In the genomic region with DNA sequence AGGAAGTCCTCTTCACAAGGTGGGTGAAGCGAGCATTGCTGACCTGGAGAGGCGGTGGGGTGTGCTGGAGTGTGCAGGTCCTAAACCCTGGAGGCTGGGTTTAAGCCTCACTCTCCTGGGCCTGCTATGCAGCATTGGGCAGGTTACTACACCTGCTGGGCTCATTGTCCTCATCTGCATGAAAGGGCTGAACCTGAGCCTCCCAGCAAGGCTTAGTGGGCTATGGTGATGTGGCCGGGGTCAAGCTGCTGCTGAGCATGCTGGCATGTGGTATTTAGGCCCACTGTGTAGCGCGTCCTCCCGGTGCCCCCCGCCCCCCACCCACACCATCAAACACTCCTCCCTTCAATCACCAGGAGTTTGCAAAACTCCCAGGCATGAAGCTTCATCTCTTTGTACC, we compare ENCODE assay signal across 17 cellular contexts. TPM values are rescaled to one million over a fixed set of nuclear protein-coding genes. Genes with fewer than 3 reads are reported as not detected.
DNase-seq lines count a peak whose midpoint lies in the region; ATAC-seq, FAIRE-seq and TF ChIP-seq lines count a peak whose summit lies in the region.
"Had no signal": no experiment of that assay in that cellular context is flagged by ENCODE, and none has a peak within 500 bp of the region (broad histone marks: within the 10 kb centered on the region; RNA-seq: fewer than 3 reads in every experiment).

No MANE protein-coding gene starts in this region.

- no peaks in the 10 kb centered on the region for H3K79me1 ChIP-seq in H1 (ENCODE audit: low read depth, low read length)

- peaks cover 8% of the 10 kb centered on the region for H3K27me3 Mint-ChIP-seq in GM23338 (ENCODE audit: insufficient read depth, low read depth, poor library complexity)

- 80 to 94% methylated on average over 7 of the region's 7 CpGs for WGBS in heart right ventricle, 2 donors
- WGBS in H1 (ENCODE audit: extremely low coverage in 1 of 2, insufficient coverage in 1 of 2, insufficient read length in 1 of 2, insufficient replicate concordance in 2 of 2, low coverage in 1 of 2, low lambda C conversion rate in 2 of 2, missing lambda C conversion rate in 1 of 2), 2 experiments: 59% methylated on average over 5 of the region's 7 CpGs; no CpG with 5 or more reads in 1 of the 2 experiments
- 85 to 94% methylated on average over 7 of the region's 7 CpGs for WGBS in lower leg skin, 2 donors

- TF ChIP-seq EP300 in H1 (IDR thresholded peaks at IDR 0.05; ENCODE audit: borderline replicate concordance in 1 of 2, low read depth in 2 of 2, low read length in 2 of 2): no peak

- FAIRE-seq in H1 (lab: Jason Lieb, UNC): no peak
- FAIRE-seq: GM12878, GM18507 had no signal

- peaks cover 0 to 26% (median 14%) of the 10 kb centered on the region in 7 donors for H3K27me3 ChIP-seq in heart right ventricle
- no peaks in the 10 kb centered on the region for H3K27me3 ChIP-seq in GM23338 (ENCODE audit: insufficient read depth)
- peaks cover 0 to 5% (median 0%) of the 10 kb centered on the region in 4 experiments; a peak in 4 of 7 replicates for H3K27me3 ChIP-seq in H1 (replicated peaks in 1 of 4; ENCODE audit: control insufficient read depth in 3 of 4, extremely low read depth in 1 of 4, insufficient read depth in 3 of 4, low read length in 3 of 4)
- peaks cover 7% of the 10 kb centered on the region for H3K27me3 ChIP-seq in osteoblast (ENCODE audit: insufficient read depth, low read length)
- H3K27me3 ChIP-seq: BLaER1 had no signal

- H3K23ac ChIP-seq in H1 (ENCODE audit: insufficient read length): no peak overlapping the region

- intact Hi-C loops in Right ventricle myocardium superior (cut with DNase I) (no loop called here), heart right ventricle (cut with DNase I) (no loop called here), lower leg skin (cut with DNase I; ENCODE audit: low total_unique reads) (no loop called here)

- no peaks in the 10 kb centered on the region for H3K36me3 Mint-ChIP-seq in GM23338 (ENCODE audit: low read depth)
- H3K36me3 Mint-ChIP-seq: CD8-positive, alpha-beta memory T cell had no signal

- H3K4ac ChIP-seq in H1 (replicated peaks; ENCODE audit: insufficient read length, low read depth, low read length): no peak overlapping the region

- no peaks in the 10 kb centered on the region for H3K79me2 ChIP-seq in GM23338 (replicated peaks; ENCODE audit: insufficient read depth)
- H3K79me2 ChIP-seq in H1 (ENCODE audit: control insufficient read depth in 1 of 2, insufficient read depth in 2 of 2, low read length in 2 of 2): no peaks in the 10 kb centered on the region
- no peaks in the 10 kb centered on the region for H3K79me2 ChIP-seq in osteoblast (ENCODE audit: insufficient read depth, low read length)

- 0 out of 2 replicates have a peak overlapping the region, but pooled peaks have one; percentile 39 for H2BK12ac ChIP-seq in H1 (ENCODE audit: low read depth, low read length)

- CTCF ChIA-PET in H1 (lab: Charles Lee; ENCODE audit: partially characterized antibody): interaction anchor here (1.2 to 2.4 kb wide), 8 partner anchors 13 to 58 kb away, joined by 3 to 16 read pairs (median 4); no protein-coding TSS in a partner anchor

- H3F3A ChIP-seq in GM23338 (replicated peaks; ENCODE audit: low read depth): no peaks in the 10 kb centered on the region

- H3K27ac ChIP-seq in heart right ventricle (no peak overlapping the region), GM23338 (ENCODE audit: low read depth) (no peak overlapping the region), H1 (ENCODE audit: low read depth, low read length) (no peak overlapping the region), osteoblast (ENCODE audit: low read depth, low read length) (no peak overlapping the region)
- H3K27ac ChIP-seq: BLaER1, GM23248 had no signal

- H3K4me3 Mint-ChIP-seq in GM23338: no peak overlapping the region
- H3K4me3 Mint-ChIP-seq: CD8-positive, alpha-beta memory T cell had no signal

- H3K56ac ChIP-seq in H1 (replicated peaks; ENCODE audit: insufficient read length, low read depth, low read length): no peak overlapping the region

- H2BK120ac ChIP-seq in H1 (replicated peaks; ENCODE audit: low read depth, low read length): no peak overlapping the region

- no peak for TF ChIP-seq POLR2A in H1 (IDR thresholded peaks at IDR 0.05; ENCODE audit: control extremely low read depth in 1 of 2, low read depth in 2 of 2, low read length in 2 of 2)
- TF ChIP-seq POLR2A in lower leg skin (IDR thresholded peaks at IDR 0.05): no peak

- H3K4me2 ChIP-seq in GM23338 (no peak overlapping the region), H1 (ENCODE audit: insufficient read depth in 1 of 2, low read depth in 2 of 2, low read length in 2 of 2) (0 out of 4 replicates have a peak overlapping the region, but pooled peaks of 1 of the 2 experiments have one; percentile 6), osteoblast (ENCODE audit: insufficient read depth, low read length) (no peak overlapping the region)
- H3K4me2 ChIP-seq: BLaER1 had no signal

- ATAC-seq in Right ventricle myocardium superior (ENCODE audit: poor library complexity): no peak
- ATAC-seq in heart right ventricle: no peak
- ATAC-seq in GM23338: peak; percentile 63
- ATAC-seq in HG02884 (IDR thresholded peaks at IDR 0.05; ENCODE audit: unreplicated experiment): no peak
- ATAC-seq: GM12878 had no signal

- no peaks in the 10 kb centered on the region for H3K4me1 ChIP-seq in heart right ventricle
- peaks cover 11% of the 10 kb centered on the region; the same call in 1 of the 2 replicates for H3K4me1 ChIP-seq in GM23338 (ENCODE audit: insufficient read depth)
- peaks cover 3 to 27% (median 9%) of the 10 kb centered on the region in 4 experiments for H3K4me1 ChIP-seq in H1 (replicated peaks in 1 of 4; ENCODE audit: control insufficient read depth in 3 of 4, insufficient read depth in 4 of 4, low read length in 3 of 4)
- no peaks in the 10 kb centered on the region for H3K4me1 ChIP-seq in osteoblast (ENCODE audit: insufficient read depth, low read length)
- H3K4me1 ChIP-seq: HAP-1 had no signal

- H3K36me3 ChIP-seq in heart right ventricle (no peaks in the 10 kb centered on the region), GM23338 (ENCODE audit: insufficient read depth) (no peaks in the 10 kb centered on the region), H1 (ENCODE audit: control insufficient read depth in 2 of 4, insufficient read depth in 4 of 4, low read length in 3 of 4) (no peaks in the 10 kb centered on the region), osteoblast (ENCODE audit: insufficient read depth, low read length) (no peaks in the 10 kb centered on the region)
- H3K36me3 ChIP-seq: BLaER1, HAP-1 had no signal

- H3K9me3 ChIP-seq in heart right ventricle (no peaks in the 10 kb centered on the region), H1 (ENCODE audit: insufficient read depth in 2 of 2, low read depth in 1 of 2, low read length in 1 of 2) (no peaks in the 10 kb centered on the region), osteoblast (ENCODE audit: low read depth, low read length) (no peaks in the 10 kb centered on the region)
- H3K9me3 ChIP-seq: BLaER1, HAP-1 had no signal

- no peaks in the 10 kb centered on the region for H4K20me1 ChIP-seq in GM23338 (replicated peaks; ENCODE audit: insufficient read depth)
- H4K20me1 ChIP-seq in H1 (replicated peaks in 1 of 2; ENCODE audit: control insufficient read depth in 1 of 2, insufficient read depth in 2 of 2, low read length in 2 of 2): no peaks in the 10 kb centered on the region
- no peaks in the 10 kb centered on the region for H4K20me1 ChIP-seq in osteoblast (ENCODE audit: insufficient read depth, low read length)
- H4K20me1 ChIP-seq: BLaER1 had no signal

- peaks cover 6% of the 10 kb centered on the region; the same call in 1 of the 2 replicates for H3K23me2 ChIP-seq in H1 (ENCODE audit: low read depth, low read length)

- no peaks in the 10 kb centered on the region for H3K9me2 ChIP-seq in GM23338 (ENCODE audit: insufficient read depth)

- no peak overlapping the region for H2BK20ac ChIP-seq in H1 (ENCODE audit: low read length)

- no peak overlapping the region for H2BK5ac ChIP-seq in H1 (ENCODE audit: low read depth, low read length)

- no peaks in the 10 kb centered on the region for H3K9me3 Mint-ChIP-seq in GM23338
- H3K9me3 Mint-ChIP-seq: CD8-positive, alpha-beta memory T cell had no signal

- H3K27ac Mint-ChIP-seq in GM23338: no peak overlapping the region
- H3K27ac Mint-ChIP-seq: CD8-positive, alpha-beta memory T cell had no signal

- no peak for TF ChIP-seq RAD21 in H1 (IDR thresholded peaks at IDR 0.05 in 1 of 2, conservative IDR thresholded peaks at IDR 0.05 in 1 of 2; ENCODE audit: low read depth in 2 of 2, low read length in 2 of 2)

- TF ChIP-seq CTCF in heart right ventricle (IDR thresholded peaks at IDR 0.05) (no peak), GM23338 (conservative IDR thresholded peaks at IDR 0.05; ENCODE audit: low read depth in 2 of 2) (no peak), H1 (IDR thresholded peaks at IDR 0.05; ENCODE audit: control extremely low read depth in 1 of 3, insufficient read depth in 1 of 3, low read depth in 1 of 3, low read length in 3 of 3) (no peak), osteoblast (IDR thresholded peaks at IDR 0.05; ENCODE audit: extremely low read depth, low read depth, low read length) (no peak), lower leg skin (IDR thresholded peaks at IDR 0.05) (no peak)

- no peak overlapping the region for H3K14ac ChIP-seq in H1 (ENCODE audit: insufficient read length)

- no peak overlapping the region for H3K18ac ChIP-seq in H1 (ENCODE audit: extremely low read depth, low read length)

- POLR2A ChIA-PET in H1 (lab: Charles Lee; ENCODE audit: partially characterized antibody): interaction anchor here (0.6 to 1.3 kb wide), 4 partner anchors 9 to 249 kb away, joined by 3 to 4 read pairs (median 3); no protein-coding TSS in a partner anchor

- DNase-seq in Right ventricle myocardium superior: peak; percentile 6
- DNase-seq in heart right ventricle: no peak
- DNase-seq in GM23338 (ENCODE audit: low spot score): no peak
- DNase-seq in H1 (ENCODE audit: low read depth in 1 of 2, low spot score in 2 of 2): no peak
- peak; percentile 75 for DNase-seq in osteoblast (ENCODE audit: insufficient read length, low spot score, missing footprints)
- no peak for DNase-seq in lower leg skin (ENCODE audit: low spot score in 2 of 2)
- DNase-seq: 8988T; AML-193; CD8-positive, alpha-beta memory T cell; DMS79; GM23248 had no signal

- H2AFZ ChIP-seq in GM23338 (no peak overlapping the region), H1 (ENCODE audit: low read length) (no peak overlapping the region), osteoblast (ENCODE audit: low read length) (no peak overlapping the region)
- H2AFZ ChIP-seq: GM23248 had no signal

- no peak overlapping the region for H2AK5ac ChIP-seq in H1 (ENCODE audit: low read depth, low read length)

- H4K8ac ChIP-seq in H1 (ENCODE audit: extremely low read depth, insufficient read depth, low read length): no peak overlapping the region

- peak overlapping the region; percentile 15 for H4K91ac ChIP-seq in H1 (replicated peaks; ENCODE audit: insufficient read length, low read length)

- H3K4me1 Mint-ChIP-seq in GM23338: peaks cover 23% of the 10 kb centered on the region
- H3K4me1 Mint-ChIP-seq: CD8-positive, alpha-beta memory T cell had no signal

- no peak overlapping the region for H3K4me3 ChIP-seq in heart right ventricle
- no peak overlapping the region for H3K4me3 ChIP-seq in GM23338
- H3K4me3 ChIP-seq in H1 (ENCODE audit: extremely low read depth in 1 of 4, insufficient read depth in 2 of 4, low read depth in 3 of 4, low read length in 4 of 4): no peak overlapping the region
- H3K4me3 ChIP-seq in osteoblast (ENCODE audit: insufficient read depth, low read length): no peak overlapping the region
- H3K4me3 ChIP-seq in lower leg skin (ENCODE audit: low read depth, poor library complexity, severe bottlenecking): no peak overlapping the region
- H3K4me3 ChIP-seq: BLaER1, GM12878, GM23248, HAP-1 had no signal

- H3K9ac ChIP-seq in H1 (replicated peaks in 1 of 4; ENCODE audit: extremely low read depth in 1 of 4, low read depth in 3 of 4, low read length in 3 of 4): no peak overlapping the region
- H3K9ac ChIP-seq: BLaER1, GM23248 had no signal

- H2BK15ac ChIP-seq in H1 (ENCODE audit: low read length): no peak overlapping the region

- no peak overlapping the region for H4K5ac ChIP-seq in H1 (ENCODE audit: insufficient read length, low read depth, low read length)

RNA-seq across cellular contexts. Expression of gene INHBB, which starts 37.3 kb away (rescaled TPM):
- total RNA-seq in Right ventricle myocardium superior (8.2 TPM), heart right ventricle (1 to 10 TPM in 9 of 10 donors, under 1 TPM in 1; 0.89 to 9.2 (median 2.5) TPM), osteoblast (under 0.01 and 0.29 TPM in 2 replicates), lower leg skin (10 to 100 TPM in 3 of 4 donors, 1 to 10 TPM in 1; 9.4 to 47.9 (median 25.0) TPM)
- polyA plus RNA-seq in heart right ventricle (1 to 10 TPM; 3.6 to 5.9 TPM), GM23338 (2016; fragmentation: Nextera tagmentation; extraction: Ambion mirVana) (0.16 TPM in 1 of 2 replicates, not detected in the other), H1 (2011; rRNA removed) (0.24 and 0.32 TPM in 2 replicates)
- 0.16 and 0.21 TPM in 2 replicates for total RNA-seq in GM23338 (2014; rRNA removed; shearing (Covaris generic))
- total RNA-seq in H1 (2021; fragmentation: NEBNext Ultra II Directional; extraction: Animal tissue kit (Norgen Biotek cat#: 25700)): 0.23 and 0.30 TPM in 2 replicates
- polyA plus RNA-seq in H1 (2011; cell fraction: cytosol; rRNA removed): 0.25 TPM
- 0.44 TPM for polyA plus RNA-seq in H1 (2011; cell fraction: nucleus; rRNA removed)
- polyA plus RNA-seq in H1 (2012, experiment 1 of 2): 0.27 to 0.51 TPM (median 0.42 TPM) in 4 replicates
- 0.31 TPM for polyA plus RNA-seq in H1 (2012, experiment 2 of 2)
- 0.10 TPM for polyA plus RNA-seq in H1 (2013, experiment 1 of 2)
- 0.15 TPM for polyA plus RNA-seq in H1 (2013, experiment 2 of 2)
- 0.19 and 0.46 TPM in 2 replicates for polyA minus RNA-seq in H1 (2011; rRNA and poly(A)+ RNA removed)
- polyA minus RNA-seq in H1 (2011; cell fraction: cytosol; rRNA and poly(A)+ RNA removed): 0.44 TPM
- polyA minus RNA-seq in H1 (2011; cell fraction: nucleus; rRNA and poly(A)+ RNA removed): 0.50 TPM
- total RNA-seq: CD8-positive, alpha-beta memory T cell; G401 had no signal
- polyA plus RNA-seq: CD8-positive, alpha-beta memory T cell; GM12878 had no signal

Comparison
In these comparisons a context has a peak if more than half of its experiments do, and no peak if none do; other contexts are left out.
1. DNase-seq: peak in Right ventricle myocardium superior (single experiment) and osteoblast (single experiment); none in heart right ventricle (0 of 2), GM23338 (single experiment), H1 (0 of 2) and lower leg skin (0 of 2).